2 cellular contexts compared by ENCODE assay signal in genomic region chr5:75560655-75561054, GRCh38.
TF ChIP-seq lines count a peak whose summit lies in the region.

No MANE protein-coding gene starts in this region.

TF ChIP-seq in HEK293, 187 proteins besides CTCF, POLR2A, EP300 and RAD21:
- TF ChIP-seq ZNF146 (tag by site-specific recombination; IDR thresholded peaks at IDR 0.05) (peak; percentile 86; the same call in 1 of the 2 replicates), ZNF280D (tag by site-specific recombination; IDR thresholded peaks at IDR 0.05) (0 out of 2 replicates have a peak, but pooled peaks have one; percentile 19)

TF ChIP-seq in K562, 482 proteins besides CTCF, POLR2A, EP300 and RAD21:
- peak; percentile 39; the same call in 1 of the 2 replicates for TF ChIP-seq BCOR (IDR thresholded peaks at IDR 0.05)
- peak in 1 of 2 experiments; percentile 28; a peak in 1 of 4 replicates for TF ChIP-seq KDM1A (IDR thresholded peaks at IDR 0.05)
- TF ChIP-seq ZNF146 (CRISPR knock-in tag; IDR thresholded peaks at IDR 0.05; ENCODE audit: unreplicated experiment), result peak; percentile 88
TF ChIP-seq in K562: peak in this region for 3; not testable (repeated sequence) for 479.
